In genomic region chr15:35436422-35436821, GRCh38 we compare ENCODE assay signal across 21 cellular contexts.
DNase-seq lines count a peak whose midpoint lies in the region; ATAC-seq, FAIRE-seq and TF ChIP-seq lines count a peak whose summit lies in the region.
"Had no signal": no experiment of that assay in that cellular context is flagged by ENCODE, and none has a peak within 500 bp of the region (broad histone marks: within the 10 kb centered on the region; RNA-seq: fewer than 3 reads in every experiment).

No MANE protein-coding gene starts in this region.

- no peak overlapping the region for H2BK120ac ChIP-seq in neuronal stem cell (ENCODE audit: low read depth, low read length)

- H3K4me1 ChIP-seq in GM23338 (ENCODE audit: insufficient read depth), result no peaks in the 10 kb centered on the region; the same call in 1 of the 2 replicates
- no peaks in the 10 kb centered on the region for H3K4me1 ChIP-seq in NT2/D1 (ENCODE audit: insufficient read depth, insufficient read length)
- H3K4me1 ChIP-seq in neuronal stem cell (ENCODE audit: control insufficient read depth in 2 of 2, insufficient read depth in 1 of 2, low read depth in 1 of 2, low read length in 2 of 2), result peaks cover 0 to 6% of the 10 kb centered on the region in 2 donors
- H3K4me1 ChIP-seq in pancreas, result no peaks in the 10 kb centered on the region

- H3K27ac ChIP-seq in GM23338 (ENCODE audit: low read depth) (0 out of 2 replicates have a peak overlapping the region, but pooled peaks have one; percentile 26), neuronal stem cell (replicated peaks; ENCODE audit: low read length) (no peak overlapping the region), pancreas (no peak overlapping the region)
- H3K27ac ChIP-seq: HL-60 had no signal

- H3K36me3 ChIP-seq in GM23338 (ENCODE audit: insufficient read depth) (no peaks in the 10 kb centered on the region), NT2/D1 (ENCODE audit: insufficient read depth, insufficient read length, low read length) (no peaks in the 10 kb centered on the region), neuronal stem cell (replicated peaks in 1 of 2; ENCODE audit: control insufficient read depth in 2 of 2, insufficient read depth in 2 of 2, low read length in 2 of 2) (no peaks in the 10 kb centered on the region), pancreas (no peaks in the 10 kb centered on the region)
- H3K36me3 ChIP-seq: BE2C had no signal

- H3K9me3 Mint-ChIP-seq in GM23338 (peaks cover 30% of the 10 kb centered on the region), CD14-positive monocyte (peaks cover 4 to 15% (median 12%) of the 10 kb centered on the region in 7 donors)
- H3K9me3 Mint-ChIP-seq: CD4-positive, alpha-beta T cell; HFFc6 had no signal

- no peaks in the 10 kb centered on the region for H3F3A ChIP-seq in GM23338 (replicated peaks; ENCODE audit: low read depth)

- peak; percentile 37 for DNase-seq in GM23338 (ENCODE audit: low spot score)
- peak; percentile 20 for DNase-seq in NT2/D1 (ENCODE audit: low read depth, low spot score)
- DNase-seq in cerebellar cortex (ENCODE audit: low spot score), result peak; percentile 73
- DNase-seq in neuronal stem cell (ENCODE audit: low spot score), result no peak
- DNase-seq in CD14-positive monocyte (ENCODE audit: low spot score), result no peak
- DNase-seq in T-helper 2 cell, result no peak
- no peak for DNase-seq in pancreas
- DNase-seq: ACHN; BE2C; C1 segment of cervical spinal cord; CD4-positive, alpha-beta T cell; DMS153; DMS79 had no signal

- no peak overlapping the region for H2AK5ac ChIP-seq in neuronal stem cell (ENCODE audit: low read depth, low read length)

- H3K79me2 ChIP-seq in GM23338 (replicated peaks; ENCODE audit: insufficient read depth), result no peaks in the 10 kb centered on the region

- no peak overlapping the region for H3K18ac ChIP-seq in neuronal stem cell (ENCODE audit: low read length)

- no peak overlapping the region for H2BK15ac ChIP-seq in neuronal stem cell (ENCODE audit: low read length)

- H3K4me3 Mint-ChIP-seq in GM23338 (no peak overlapping the region), CD14-positive monocyte (no peak overlapping the region)
- H3K4me3 Mint-ChIP-seq: CD4-positive, alpha-beta T cell; HFFc6 had no signal

- H3K4me3 ChIP-seq in GM23338, result no peak overlapping the region
- H3K4me3 ChIP-seq in NT2/D1 (ENCODE audit: insufficient read length, low read depth), result no peak overlapping the region
- H3K4me3 ChIP-seq in neuronal stem cell (ENCODE audit: low read length in 2 of 2), result no peak overlapping the region
- no peak overlapping the region for H3K4me3 ChIP-seq in pancreas
- H3K4me3 ChIP-seq: K562 had no signal

- H2AFZ ChIP-seq in GM23338 (no peak overlapping the region), neuronal stem cell (ENCODE audit: low read length) (peak overlapping the region; percentile 43)

- H3K23ac ChIP-seq in neuronal stem cell (ENCODE audit: low read depth, low read length, poor library complexity), result no peak overlapping the region

- peak; percentile 48 for ATAC-seq in GM23338
- ATAC-seq in GM18861 (IDR thresholded peaks at IDR 0.05; ENCODE audit: unreplicated experiment), result no peak
- ATAC-seq in pancreas, result no peak
- ATAC-seq: K562 had no signal

- no peaks in the 10 kb centered on the region for H3K9me2 ChIP-seq in GM23338 (ENCODE audit: insufficient read depth)

- no peak overlapping the region for H3K14ac ChIP-seq in neuronal stem cell (ENCODE audit: low read length)

- H4K20me1 ChIP-seq in GM23338 (replicated peaks; ENCODE audit: insufficient read depth), result no peaks in the 10 kb centered on the region

- intact Hi-C loops in CD14-positive monocyte (cut with micrococcal nuclease) (no loop called here), pancreas (cut with DNase I) (no loop called here)

- peaks cover 9% of the 10 kb centered on the region; the same call in 1 of the 2 replicates for H3K9me3 ChIP-seq in NT2/D1 (ENCODE audit: insufficient read depth, low read length)
- H3K9me3 ChIP-seq in neuronal stem cell (replicated peaks in 1 of 2; ENCODE audit: control insufficient read depth in 2 of 2, insufficient read depth in 1 of 2, low read depth in 1 of 2, low read length in 2 of 2), result peaks cover 3 to 20% of the 10 kb centered on the region in 2 donors
- no peaks in the 10 kb centered on the region for H3K9me3 ChIP-seq in pancreas
- H3K9me3 ChIP-seq: BE2C had no signal

- H3K27ac Mint-ChIP-seq in GM23338, result no peak overlapping the region; the same call in 1 of the 2 replicates
- no peak overlapping the region for H3K27ac Mint-ChIP-seq in CD14-positive monocyte
- H3K27ac Mint-ChIP-seq: CD4-positive, alpha-beta T cell; HFFc6 had no signal

- no peak for TF ChIP-seq CTCF in GM23338 (conservative IDR thresholded peaks at IDR 0.05; ENCODE audit: low read depth in 2 of 2)
- no peak for TF ChIP-seq CTCF in CD14-positive monocyte (IDR thresholded peaks at IDR 0.05)
- TF ChIP-seq CTCF in pancreas (IDR thresholded peaks at IDR 0.05), result no peak

- no peaks in the 10 kb centered on the region for H3K79me1 ChIP-seq in neuronal stem cell (ENCODE audit: low read depth, low read length)

- H3K27me3 ChIP-seq in GM23338 (ENCODE audit: insufficient read depth), result no peaks in the 10 kb centered on the region
- H3K27me3 ChIP-seq in NT2/D1 (ENCODE audit: insufficient read depth, insufficient read length), result no peaks in the 10 kb centered on the region
- no peaks in the 10 kb centered on the region for H3K27me3 ChIP-seq in neuronal stem cell (ENCODE audit: control insufficient read depth in 3 of 3, insufficient read depth in 3 of 3, low read depth in 1 of 3, low read length in 3 of 3)
- no peaks in the 10 kb centered on the region for H3K27me3 ChIP-seq in pancreas
- H3K27me3 ChIP-seq: BE2C had no signal

- H3K4me1 Mint-ChIP-seq in GM23338, result peaks cover 8% of the 10 kb centered on the region
- H3K4me1 Mint-ChIP-seq in CD14-positive monocyte, result no peaks in the 10 kb centered on the region

- H3K4ac ChIP-seq in neuronal stem cell (ENCODE audit: low read length), result no peak overlapping the region

- H2BK5ac ChIP-seq in neuronal stem cell (ENCODE audit: low read length), result no peak overlapping the region

- no peak overlapping the region for H4K8ac ChIP-seq in neuronal stem cell (ENCODE audit: low read depth, low read length)

- H4K91ac ChIP-seq in neuronal stem cell (ENCODE audit: low read depth, low read length, poor library complexity), result no peak overlapping the region

- FAIRE-seq in pancreas (lab: Jason Lieb, UNC), result no peak
- FAIRE-seq: A204.1, GM12891, H1, HTR-8/SVneo, K562 had no signal

- H3K9ac ChIP-seq in NT2/D1 (ENCODE audit: insufficient read length, low read depth), result no peak overlapping the region
- no peak overlapping the region for H3K9ac ChIP-seq in neuronal stem cell (ENCODE audit: low read depth, low read length, poor library complexity)

- H3K27me3 Mint-ChIP-seq in GM23338 (ENCODE audit: insufficient read depth, low read depth, poor library complexity) (peaks cover 2% of the 10 kb centered on the region), CD14-positive monocyte (ENCODE audit: low read depth in 3 of 3) (no peaks in the 10 kb centered on the region)
- H3K27me3 Mint-ChIP-seq: CD4-positive, alpha-beta T cell had no signal

- H2BK12ac ChIP-seq in neuronal stem cell (ENCODE audit: low read length), result no peak overlapping the region

- WGBS in neuronal stem cell (ENCODE audit: extremely low coverage in 2 of 2, insufficient read length in 2 of 2, insufficient replicate concordance in 1 of 2), 2 donors, result no CpG with 5 or more reads among the region's 4 CpGs
- WGBS in pancreas, 2 donors, result 98 to 99% methylated on average over 4 of the region's 4 CpGs

- H3K36me3 Mint-ChIP-seq in GM23338 (ENCODE audit: low read depth), result peaks cover 34% of the 10 kb centered on the region
- H3K36me3 Mint-ChIP-seq in CD14-positive monocyte, result peaks cover 3 to 6% of the 10 kb centered on the region in 2 donors

- H3K4me2 ChIP-seq in GM23338, result no peak overlapping the region
- no peak overlapping the region for H3K4me2 ChIP-seq in neuronal stem cell (ENCODE audit: insufficient read depth, low read length, poor library complexity, severe bottlenecking)

TF ChIP-seq in GM23338, 12 proteins besides CTCF, POLR2A, EP300 and RAD21 (continues in another document):
- no peak for TF ChIP-seq EZH2phosphoT487 (IDR thresholded peaks at IDR 0.05; ENCODE audit: unreplicated experiment)

Comparison
In these comparisons a context has a peak if more than half of its experiments do, and no peak if none do; other contexts are left out.
1. DNase-seq: peak in GM23338 (single experiment), NT2/D1 (single experiment) and cerebellar cortex (single experiment); none in neuronal stem cell (single experiment), CD14-positive monocyte (single experiment), T-helper 2 cell (0 of 5) and pancreas (0 of 6).